ENCODE assay signal across 8 cellular contexts in the genomic region with DNA sequence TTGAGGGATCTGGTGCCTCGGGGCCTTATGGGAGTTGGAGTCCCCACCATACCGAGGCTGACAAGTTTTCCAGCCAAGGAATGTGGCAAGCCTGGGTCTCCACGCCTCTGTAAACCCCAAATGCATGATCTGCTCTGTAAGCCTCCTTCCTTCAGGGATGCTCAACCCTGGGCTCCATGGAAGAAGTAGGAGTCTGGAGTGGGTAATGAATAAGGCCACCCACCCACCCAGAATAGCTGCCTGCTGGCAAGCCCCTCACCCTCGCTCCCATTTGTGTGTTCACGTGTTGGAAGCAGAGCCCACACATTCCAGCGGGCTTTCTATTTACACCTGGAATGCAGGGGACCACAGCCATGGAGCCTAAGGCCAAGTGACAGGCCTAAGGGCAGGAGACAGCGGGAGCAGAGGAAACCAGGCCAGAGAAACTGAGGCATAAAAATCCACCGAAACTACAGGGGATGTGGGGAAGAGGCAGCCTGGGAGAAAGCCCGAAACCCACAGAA. TPM values are rescaled to one million over a fixed set of nuclear protein-coding genes. Genes with fewer than 3 reads are reported as not detected.
DNase-seq lines count a peak whose midpoint lies in the region; TF ChIP-seq lines count a peak whose summit lies in the region.

No MANE protein-coding gene starts in this region.

- peaks cover 56% of the 10 kb centered on the region for H3K79me2 ChIP-seq in neural progenitor cell (ENCODE audit: low read depth)

- no peak overlapping the region for H2AFZ ChIP-seq in neural progenitor cell (replicated peaks)

- H3K4me2 ChIP-seq in BLaER1 (peak overlapping the region; percentile 99), neural progenitor cell (peak overlapping the region; percentile 85)

- peaks cover 66% of the 10 kb centered on the region for H3K4me1 ChIP-seq in BLaER1
- H3K4me1 ChIP-seq in effector memory CD4-positive, alpha-beta T cell (ENCODE audit: control insufficient read depth, insufficient read depth, low read length, poor library complexity, severe bottlenecking), result peaks cover 30% of the 10 kb centered on the region
- peaks cover 55% of the 10 kb centered on the region for H3K4me1 ChIP-seq in neural progenitor cell

- H3K4me1 Mint-ChIP-seq in neural progenitor cell, result peaks cover 68% of the 10 kb centered on the region

- H3K27ac ChIP-seq in BLaER1, result peak overlapping the region; percentile 45; the same call in 1 of the 2 replicates
- peak overlapping the region; percentile 96 for H3K27ac ChIP-seq in effector memory CD4-positive, alpha-beta T cell (ENCODE audit: insufficient read depth, low read length, poor library complexity, severe bottlenecking)
- peak overlapping the region; percentile 54 for H3K27ac ChIP-seq in neural progenitor cell

- no peaks in the 10 kb centered on the region for H3K27me3 ChIP-seq in BLaER1
- no peaks in the 10 kb centered on the region for H3K27me3 ChIP-seq in effector memory CD4-positive, alpha-beta T cell (replicated peaks; ENCODE audit: control insufficient read depth, insufficient read depth, low read length, poor library complexity, severe bottlenecking)
- H3K27me3 ChIP-seq in neural progenitor cell, result no peaks in the 10 kb centered on the region

- no peaks in the 10 kb centered on the region for H3K9me3 Mint-ChIP-seq in neural progenitor cell

- H3K4me3 ChIP-seq in BLaER1 (peak overlapping the region; percentile 66), NB4 (ENCODE audit: low read depth, low read length) (peak overlapping the region; percentile 50), neural progenitor cell (peak overlapping the region; percentile 59)
- H3K4me3 ChIP-seq in effector memory CD4-positive, alpha-beta T cell (ENCODE audit: insufficient read depth, low read depth, low read length, poor library complexity, severe bottlenecking), result peak overlapping the region; percentile 45

- H3K27ac Mint-ChIP-seq in neural progenitor cell, result peak overlapping the region; percentile 97

- H3K27me3 Mint-ChIP-seq in neural progenitor cell (ENCODE audit: insufficient read depth, low read depth), result peaks cover 21% of the 10 kb centered on the region

- TF ChIP-seq CTCF in NB4 (IDR thresholded peaks at IDR 0.05; ENCODE audit: low read depth, low read length), result no peak
- no peak for TF ChIP-seq CTCF in neural progenitor cell (IDR thresholded peaks at IDR 0.05)

- peak overlapping the region; percentile 34 for H3K9ac ChIP-seq in BLaER1
- H3K9ac ChIP-seq in neural progenitor cell, result no peak overlapping the region

- TF ChIP-seq POLR2A in NB4 (IDR thresholded peaks at IDR 0.05; ENCODE audit: extremely low read depth, insufficient read length), result no peak

- no peak for DNase-seq in NB4 (ENCODE audit: low read depth)
- DNase-seq in effector memory CD4-positive, alpha-beta T cell, result no peak
- no peak for DNase-seq in neural progenitor cell (ENCODE audit: low spot score)
- DNase-seq in hepatic stellate cell (ENCODE audit: low spot score), result no peak
- DNase-seq in stimulated activated CD8-positive, alpha-beta memory T cell treated with anti-CD3 and anti-CD28 coated beads, Interleukin-4, amount 100 ng/mL, for 48 hours, result no peak
- DNase-seq in NCI-H146 (lab: John Stamatoyannopoulos, UW), result no peak
- no peak for DNase-seq in NCI-H748 (lab: John Stamatoyannopoulos, UW; ENCODE audit: unreplicated experiment)

- H3K4me3 Mint-ChIP-seq in neural progenitor cell, result peak overlapping the region; percentile 83

- H3K9me3 ChIP-seq in BLaER1 (no peaks in the 10 kb centered on the region), neural progenitor cell (ENCODE audit: low read depth) (no peaks in the 10 kb centered on the region)
- H3K9me3 ChIP-seq in effector memory CD4-positive, alpha-beta T cell (ENCODE audit: control insufficient read depth, low read length), result no peaks in the 10 kb centered on the region

- H4K20me1 ChIP-seq in BLaER1 (peaks cover 44% of the 10 kb centered on the region), neural progenitor cell (ENCODE audit: low read depth) (peaks cover 8% of the 10 kb centered on the region)

- peaks cover 5% of the 10 kb centered on the region for H3K36me3 ChIP-seq in BLaER1
- no peaks in the 10 kb centered on the region for H3K36me3 ChIP-seq in effector memory CD4-positive, alpha-beta T cell (ENCODE audit: control insufficient read depth, insufficient read depth, low read length)
- no peaks in the 10 kb centered on the region for H3K36me3 ChIP-seq in neural progenitor cell

- peaks cover 74% of the 10 kb centered on the region for H3F3A ChIP-seq in neural progenitor cell (ENCODE audit: low read depth)

- peaks cover 4% of the 10 kb centered on the region for H3K36me3 Mint-ChIP-seq in neural progenitor cell

RNA-seq across cellular contexts. Expression of a gene that starts 4.4 kb away (rescaled TPM):
- total RNA-seq in neural progenitor cell (ENCODE audit: low replicate concordance), result 23.5 and 50.5 TPM in 2 replicates

RNA-seq across cellular contexts. Expression of a gene that starts 4.6 kb away (rescaled TPM):
- total RNA-seq in neural progenitor cell (ENCODE audit: low replicate concordance), result 86.7 and 194 TPM in 2 replicates

RNA-seq across cellular contexts. Expression of a gene that starts 19.1 kb away (rescaled TPM):
- total RNA-seq in neural progenitor cell (ENCODE audit: low replicate concordance), result 43.9 and 113 TPM in 2 replicates

RNA-seq across cellular contexts. Expression of a gene that starts 24.1 kb away (rescaled TPM):
- total RNA-seq in neural progenitor cell (ENCODE audit: low replicate concordance), result 31.6 and 59.1 TPM in 2 replicates

RNA-seq across cellular contexts. Expression of a gene that starts 27.1 kb away (rescaled TPM):
- total RNA-seq in neural progenitor cell (ENCODE audit: low replicate concordance), result 225 and 276 TPM in 2 replicates

Comparison
In these comparisons a context has a peak if more than half of its experiments do, and no peak if none do; other contexts are left out.
1. H3K27ac ChIP-seq: peak in every context shown above with its lines; median percentile 96 in effector memory CD4-positive, alpha-beta T cell; 54 in neural progenitor cell; 45 in BLaER1.